Comparison of ENCODE assay signal across 8 cellular contexts in the genomic region with DNA sequence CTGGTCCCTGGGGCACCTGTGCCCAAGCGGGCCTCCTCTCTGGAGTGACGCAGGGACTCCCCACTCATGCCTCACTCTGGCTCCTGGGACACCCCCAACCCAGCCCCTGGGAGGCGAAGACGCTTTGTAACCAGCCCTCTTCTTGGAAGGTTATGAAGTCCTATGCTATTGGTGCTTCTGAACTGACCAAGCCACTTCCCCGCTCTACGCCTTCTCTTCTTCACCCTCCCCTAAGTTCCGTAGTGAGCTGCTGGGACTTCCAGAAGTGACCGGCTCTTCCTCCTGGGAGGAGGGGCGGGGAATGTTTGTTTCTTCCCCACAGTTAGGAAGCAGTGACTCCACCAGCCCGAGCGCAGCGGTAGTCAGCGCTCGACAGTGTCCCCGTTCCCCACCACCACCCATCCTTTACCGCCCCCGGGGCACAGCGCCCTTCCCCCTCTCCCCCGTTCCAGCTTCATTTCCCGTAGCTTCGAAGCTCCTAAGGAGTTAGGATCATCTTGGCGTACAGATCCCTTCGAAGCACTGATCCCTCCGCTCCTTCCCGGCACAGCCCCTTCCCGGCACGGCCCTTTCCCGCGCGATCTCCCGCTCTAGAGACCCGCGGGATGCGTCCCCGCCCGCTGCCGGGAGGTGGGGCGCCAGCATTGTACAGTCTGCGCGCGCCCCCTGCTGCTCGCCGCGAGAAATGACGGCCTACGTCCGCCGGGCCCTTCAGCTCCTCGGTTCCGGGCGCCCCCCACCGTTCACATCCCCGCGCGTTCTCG. TPM values are rescaled to one million over a fixed set of nuclear protein-coding genes. Genes with fewer than 3 reads are reported as not detected.
A peak's percentile ranks its signal among the peaks of the same experiment; 100 is the strongest.
DNase-seq lines count a peak whose midpoint lies in the region; FAIRE-seq lines count a peak whose summit lies in the region.

No MANE protein-coding gene starts in this region.

- no peaks in the 10 kb centered on the region for H3K9me3 ChIP-seq in HAP-1
- H3K9me3 ChIP-seq in SJCRH30 (replicated peaks), result no peaks in the 10 kb centered on the region

- in situ Hi-C loops in HAP-1 (cut with MboI; ENCODE audit: low sequenced_read_pairs), result no loop called here

- DNase-seq in HAP-1 (ENCODE audit: low spot score in 2 of 2) (peak; percentile 72 to 95), M059J (ENCODE audit: low read depth) (peak; percentile 78), SJCRH30 (peak; percentile 90 to 94), germinal center (ENCODE audit: low spot score) (peak; percentile 94), nucleus accumbens (lab: John Stamatoyannopoulos, UW) (peak in 54 of 56 donors; percentile 25 to 94 (median 72)), substantia nigra (lab: John Stamatoyannopoulos, UW) (peak; percentile 28 to 93 (median 78))
- peak; percentile 78 to 89 (median 81) for DNase-seq in activated naive CD4-positive, alpha-beta T cell (lab: John Stamatoyannopoulos, UW)

- peak overlapping the region; percentile 29 for H3K4me3 ChIP-seq in HAP-1
- H3K4me3 ChIP-seq in SJCRH30, result peak overlapping the region; percentile 58

- H3K36me3 ChIP-seq in HAP-1 (replicated peaks) (no peaks in the 10 kb centered on the region), SJCRH30 (no peaks in the 10 kb centered on the region)

- peaks cover 16% of the 10 kb centered on the region for H3K27me3 ChIP-seq in HAP-1 (ENCODE audit: low read depth)
- peaks cover 6% of the 10 kb centered on the region; the same call in 1 of the 2 replicates for H3K27me3 ChIP-seq in SJCRH30

- H3K27ac ChIP-seq in SJCRH30 (no peak overlapping the region), substantia nigra (ENCODE audit: low read depth, low read length, poor library complexity, severe bottlenecking) (no peak overlapping the region)

- FAIRE-seq in G401.6 (lab: Jason Lieb, UNC), result peak; percentile 40

- H3K4me1 ChIP-seq in HAP-1, result peaks cover 9% of the 10 kb centered on the region
- no peaks in the 10 kb centered on the region for H3K4me1 ChIP-seq in SJCRH30

RNA-seq across cellular contexts. Expression of gene NOTO, which starts 25.3 kb away (rescaled TPM):
- total RNA-seq in M059J (2014; rRNA removed; shearing (Covaris generic)), result not detected in 2 replicates
- not detected in 2 replicates for total RNA-seq in SJCRH30 (2014; rRNA removed; shearing (Covaris generic))

RNA-seq across cellular contexts. Expression of gene SMYD5, which starts 37.0 kb away (rescaled TPM):
- total RNA-seq in M059J (2014; rRNA removed; shearing (Covaris generic)), result 12.8 and 20.5 TPM in 2 replicates
- total RNA-seq in SJCRH30 (2014; rRNA removed; shearing (Covaris generic)), result 40.2 and 44.4 TPM in 2 replicates

RNA-seq across cellular contexts. Expression of gene PRADC1, which starts 56.0 kb away (rescaled TPM):
- 32.3 and 35.3 TPM in 2 replicates for total RNA-seq in M059J (2014; rRNA removed; shearing (Covaris generic))
- 28.9 and 42.0 TPM in 2 replicates for total RNA-seq in SJCRH30 (2014; rRNA removed; shearing (Covaris generic))

RNA-seq across cellular contexts. Expression of gene CCT7, which starts 57.0 kb away (rescaled TPM):
- 246 and 380 TPM in 2 replicates for total RNA-seq in M059J (2014; rRNA removed; shearing (Covaris generic))
- 815 and 876 TPM in 2 replicates for total RNA-seq in SJCRH30 (2014; rRNA removed; shearing (Covaris generic))
